ENCODE assay signal across 8 cellular contexts in the genomic region with DNA sequence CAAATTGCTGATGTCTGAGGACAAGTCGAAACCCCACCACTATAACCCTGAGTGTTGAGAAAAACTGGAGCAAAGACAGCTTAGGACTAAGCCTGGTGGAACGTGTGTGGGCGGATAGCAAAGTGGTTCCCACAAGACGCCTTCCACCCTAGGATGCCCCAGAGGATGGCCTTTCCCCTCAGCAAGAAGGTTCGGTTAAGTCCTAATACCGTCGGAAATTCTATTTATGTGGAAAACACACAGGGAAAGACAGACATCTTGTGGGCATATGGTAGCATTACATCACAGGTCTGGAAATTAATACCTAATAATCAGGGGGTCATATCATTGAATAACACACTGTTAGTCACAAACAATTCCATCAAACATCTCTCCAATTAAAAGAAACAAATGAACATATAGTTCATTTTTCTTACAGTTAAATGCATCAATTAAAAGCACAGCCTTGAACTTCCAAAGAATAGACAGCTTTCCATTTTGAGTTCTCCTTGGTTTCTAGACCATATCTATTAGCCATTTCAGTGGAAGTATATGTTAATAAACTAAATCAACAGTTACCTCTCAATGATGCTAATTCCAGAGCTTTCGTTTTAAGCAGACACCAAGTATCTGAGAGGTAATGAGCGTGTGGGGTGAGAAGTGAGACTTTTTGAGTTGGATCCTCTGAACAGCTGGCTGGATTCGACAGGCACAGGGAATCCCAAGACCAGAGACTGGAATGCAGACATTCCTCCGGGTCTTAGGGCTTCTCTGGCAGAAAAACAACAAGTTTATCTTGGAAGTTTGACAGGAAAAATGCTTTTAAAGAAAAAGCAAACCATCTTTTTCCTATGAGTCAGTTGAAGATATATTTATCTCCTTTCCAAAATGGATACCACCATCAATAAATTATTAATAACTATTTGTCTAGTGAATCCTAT. TPM values are rescaled to one million over a fixed set of nuclear protein-coding genes. Genes with fewer than 3 reads are reported as not detected.
DNase-seq lines count a peak whose midpoint lies in the region; ATAC-seq, FAIRE-seq and TF ChIP-seq lines count a peak whose summit lies in the region.

No MANE protein-coding gene starts in this region.

- H3K4me2 ChIP-seq in A549 = peak overlapping the region; percentile 28; the same call in 1 of the 3 replicates

- ATAC-seq in A549 = 0 out of 6 replicates have a peak, but pooled peaks of 1 of the 2 experiments have one; percentile 1
- ATAC-seq in HG02938 (IDR thresholded peaks at IDR 0.05; ENCODE audit: unreplicated experiment) = no peak

- TF ChIP-seq RAD21 in A549 (conservative IDR thresholded peaks at IDR 0.05 in 1 of 2, IDR thresholded peaks at IDR 0.05 in 1 of 2) = peak; percentile 94 to 95

- H3K27ac ChIP-seq in A549 (peak overlapping the region in 1 of 2 experiments; percentile 45; a peak in 1 of 6 replicates), ascending aorta (no peak overlapping the region), vagina (no peak overlapping the region)

- TF ChIP-seq CTCF in A549 (IDR thresholded peaks at IDR 0.05) (peak; percentile 91), GM12865 (IDR thresholded peaks at IDR 0.05; ENCODE audit: insufficient read depth, low read depth, low read length, missing control alignments) (peak; percentile 60), ascending aorta (IDR thresholded peaks at IDR 0.05) (peak; percentile 50 to 79 (median 62)), vagina (IDR thresholded peaks at IDR 0.05) (peak in 2 of 3 experiments; percentile 58 to 72)

- TF ChIP-seq EP300 in A549 (IDR thresholded peaks at IDR 0.05) = no peak

- H3K36me3 ChIP-seq in ascending aorta = no peaks in the 10 kb centered on the region
- no peaks in the 10 kb centered on the region for H3K36me3 ChIP-seq in vagina

- TF ChIP-seq POLR2A in A549 (IDR thresholded peaks at IDR 0.05; ENCODE audit: low read length) (no peak), vagina (IDR thresholded peaks at IDR 0.05) (no peak)

- CTCF ChIA-PET in A549 (lab: Yijun Ruan, JAX) = interaction anchor here (0.6 to 9.7 kb wide), 65 partner anchors 11 to 1209 kb away, joined by 3 to 234 read pairs (median 4); partner anchors contain the start of gene ADAMTS16

- DNase-seq in A549 (ENCODE audit: low read depth in 1 of 2, low spot score in 1 of 2) (peak; percentile 65 to 69), GM12865 (ENCODE audit: low read depth) (peak; percentile 55), NCI-H2171 treated with DMSO at 0.1 percent for 48 hours (lab: John Stamatoyannopoulos, UW) (peak; percentile 78), ascending aorta (ENCODE audit: low spot score in 2 of 2) (no peak), kidney tubule cell (ENCODE audit: low spot score) (peak; percentile 63), vagina (ENCODE audit: extremely low spot score in 2 of 2) (no peak), HuH-7.5 (ENCODE audit: low spot score) (no peak)

- H3K27me3 ChIP-seq in ascending aorta (no peaks in the 10 kb centered on the region), vagina (no peaks in the 10 kb centered on the region)

- no peak overlapping the region for H3K4me3 ChIP-seq in A549
- H3K4me3 ChIP-seq in GM12865 (ENCODE audit: low read depth, low read length) = no peak overlapping the region
- H3K4me3 ChIP-seq in ascending aorta = no peak overlapping the region
- H3K4me3 ChIP-seq in vagina = no peak overlapping the region

- POLR2A ChIA-PET in A549 (lab: Yijun Ruan, JAX) = no interaction called here

- H3K4me1 ChIP-seq in A549 = peaks cover 18% of the 10 kb centered on the region; the same call in 2 of the 3 replicates
- peaks cover 15 to 19% of the 10 kb centered on the region in 2 donors for H3K4me1 ChIP-seq in ascending aorta
- H3K4me1 ChIP-seq in vagina = peaks cover 25% of the 10 kb centered on the region

- intact Hi-C loops in ascending aorta (cut with DNase I) (loop anchor here (1.0 to 10.0 kb wide), 5 partner anchors 153 to 1313 kb away; no protein-coding TSS in a partner anchor), vagina (cut with DNase I) (loop anchor here (2.0 kb wide), 1 partner anchor 277 kb away; no protein-coding TSS in a partner anchor)

- WGBS in A549 (ENCODE audit: missing lambda C conversion rate) = 14% methylated on average over 11 of the region's 11 CpGs

- H3K9me3 ChIP-seq in A549 (no peaks in the 10 kb centered on the region), ascending aorta (no peaks in the 10 kb centered on the region), vagina (no peaks in the 10 kb centered on the region)

- no peak for FAIRE-seq in A549 (lab: Jason Lieb, UNC)

TF ChIP-seq in A549, 52 proteins besides CTCF, POLR2A, EP300 and RAD21:
- TF ChIP-seq CEBPB (IDR thresholded peaks at IDR 0.05) (peak in 1 of 2 experiments; percentile 28; a peak in 1 of 4 replicates), E2F6 (IDR thresholded peaks at IDR 0.05; ENCODE audit: borderline replicate concordance, low read depth) (no peak), SMC3 (IDR thresholded peaks at IDR 0.05) (peak; percentile 95)

RNA-seq across cellular contexts. Expression of gene ICE1, which starts 2.9 kb away (rescaled TPM):
- polyA plus RNA-seq in A549 (2011; rRNA removed) (29.1 and 33.1 TPM in 2 replicates), A549 (2017; fragmentation: RNase III; extraction: RNeasy Plus Mini Kit Qiagen cat#74134 plus additional on column Dnase treatment) (16.3 to 17.6 TPM (median 16.9 TPM) in 3 replicates)
- 6.5 and 8.1 TPM in 2 replicates for polyA plus RNA-seq in A549 (2012; cell fraction: cytosol; rRNA removed)
- 8.7 and 10.4 TPM in 2 replicates for polyA plus RNA-seq in A549 (2012; cell fraction: nucleus; rRNA removed)
- polyA minus RNA-seq in A549 (2011; rRNA and poly(A)+ RNA removed) = 39.7 and 40.8 TPM in 2 replicates
- total RNA-seq in ascending aorta (13.5 TPM), vagina (23.1 TPM)

Comparison
In these comparisons a context has a peak if more than half of its experiments do, and no peak if none do; other contexts are left out.
1. DNase-seq: peak in A549 (2 of 2), GM12865 (single experiment), NCI-H2171 treated with DMSO at 0.1 percent for 48 hours (single experiment) and kidney tubule cell (single experiment); none in ascending aorta (0 of 2), vagina (0 of 2) and HuH-7.5 (single experiment).
2. Peak in every context shown above with its lines, with median percentiles within 50 percentile points of each other: CTCF ChIP-seq.